ENCODE assay signal across 9 cellular contexts in genomic region chr9:114282926-114283325, GRCh38. TPM values are rescaled to one million over a fixed set of nuclear protein-coding genes. Genes with fewer than 3 reads are reported as not detected.
A peak's percentile ranks its signal among the peaks of the same experiment; 100 is the strongest.
DNase-seq lines count a peak whose midpoint lies in the region; ATAC-seq and TF ChIP-seq lines count a peak whose summit lies in the region.
"Had no signal": no experiment of that assay in that cellular context is flagged by ENCODE, and none has a peak within 500 bp of the region (broad histone marks: within the 10 kb centered on the region; RNA-seq: fewer than 3 reads in every experiment).

No MANE protein-coding gene starts in this region.

- POLR2A ChIA-PET in SK-N-SH (lab: Yijun Ruan, JAX), result no interaction called here
- POLR2A ChIA-PET in Caco-2 (lab: Charles Lee), result no interaction called here

- BruUV-seq in Calu3 (replicated peaks; lab: Mats Ljungman, UMichigan) (no TSS peak), Caco-2 (replicated peaks; lab: Mats Ljungman, UMichigan) (no TSS peak)

- peak in 2 of 3 donors; percentile 3 to 5 for DNase-seq in right cardiac atrium
- no peak for DNase-seq in right atrium auricular region (ENCODE audit: low spot score)
- peak; percentile 76 for DNase-seq in SK-N-SH
- DNase-seq in fibroblast of villous mesenchyme (ENCODE audit: low read depth), result peak; percentile 95
- DNase-seq in NCI-H2081 treated with DMSO at 0.1 percent for 48 hours (lab: John Stamatoyannopoulos, UW), result no peak
- no peak for DNase-seq in Calu3
- DNase-seq in Caco-2, result no peak

- TF ChIP-seq RAD21 in SK-N-SH (IDR thresholded peaks at IDR 0.05; ENCODE audit: low read length), result no peak

- peaks cover 2% of the 10 kb centered on the region for H3K4me1 Mint-ChIP-seq in Calu3 (ENCODE audit: low read depth, unreplicated experiment)
- H3K4me1 Mint-ChIP-seq in Caco-2 (ENCODE audit: low read depth, unreplicated experiment), result peaks cover 1% of the 10 kb centered on the region

- H3K9me3 Mint-ChIP-seq in Calu3 (ENCODE audit: low read depth, unreplicated experiment), result no peaks in the 10 kb centered on the region
- peaks cover 6% of the 10 kb centered on the region for H3K9me3 Mint-ChIP-seq in Caco-2 (ENCODE audit: unreplicated experiment)

- no peak for TF ChIP-seq EP300 in SK-N-SH (IDR thresholded peaks at IDR 0.05; ENCODE audit: borderline replicate concordance in 1 of 2, low read depth in 1 of 2, low read length in 1 of 2)

- H3K4me2 ChIP-seq in SK-N-SH, result no peak overlapping the region

- H3K27ac Mint-ChIP-seq in Calu3 (ENCODE audit: unreplicated experiment) (no peak overlapping the region), Caco-2 (ENCODE audit: unreplicated experiment) (no peak overlapping the region)

- peaks cover 7% of the 10 kb centered on the region for H3F3A ChIP-seq in SK-N-SH (replicated peaks; ENCODE audit: insufficient read depth)

- peaks cover 5% of the 10 kb centered on the region for H3K4me1 ChIP-seq in right cardiac atrium (ENCODE audit: control insufficient read depth, insufficient read depth, low read length)
- peaks cover 0 to 10% of the 10 kb centered on the region in 2 donors for H3K4me1 ChIP-seq in right atrium auricular region
- H3K4me1 ChIP-seq in SK-N-SH (ENCODE audit: control insufficient read depth in 1 of 2, insufficient read depth in 2 of 2, low read depth in 1 of 2, low read length in 1 of 2), result peaks cover 18 to 50% of the 10 kb centered on the region in 2 experiments
- H3K4me1 ChIP-seq in Caco-2, result peaks cover 5% of the 10 kb centered on the region

- H3K4me3 Mint-ChIP-seq in Calu3 (ENCODE audit: low read depth, unreplicated experiment) (no peak overlapping the region), Caco-2 (ENCODE audit: unreplicated experiment) (no peak overlapping the region)

- no peaks in the 10 kb centered on the region for H3K9me2 ChIP-seq in SK-N-SH

- TF ChIP-seq CTCF in right atrium auricular region (IDR thresholded peaks at IDR 0.05) (no peak), SK-N-SH (IDR thresholded peaks at IDR 0.05) (no peak), fibroblast of villous mesenchyme (IDR thresholded peaks at IDR 0.05; ENCODE audit: insufficient read depth, low read depth, low read length) (no peak), Calu3 (IDR thresholded peaks at IDR 0.05; ENCODE audit: unreplicated experiment) (no peak), Caco-2 (IDR thresholded peaks at IDR 0.05; ENCODE audit: insufficient read depth in 1 of 2, low read depth in 1 of 2, low read length in 1 of 2, severe bottlenecking in 1 of 2, unreplicated experiment in 1 of 2) (no peak)

- CTCF ChIA-PET in SK-N-SH (lab: Yijun Ruan, JAX) (interaction anchor here (0.9 to 17.8 kb wide), 5 partner anchors 7 to 201 kb away, joined by 3 to 269 read pairs (median 10); no protein-coding TSS in a partner anchor), Calu3 (lab: Charles Lee) (no interaction called here), Caco-2 (lab: Charles Lee) (no interaction called here)

- H3K27me3 Mint-ChIP-seq in Calu3 (ENCODE audit: unreplicated experiment), result no peaks in the 10 kb centered on the region
- no peaks in the 10 kb centered on the region for H3K27me3 Mint-ChIP-seq in Caco-2 (ENCODE audit: insufficient read depth, unreplicated experiment)

- no peak for ATAC-seq in right cardiac atrium
- no peak for ATAC-seq in HG02678 (IDR thresholded peaks at IDR 0.05; ENCODE audit: unreplicated experiment)

- H3K36me3 ChIP-seq in right atrium auricular region, result no peaks in the 10 kb centered on the region
- H3K36me3 ChIP-seq in SK-N-SH (replicated peaks in 1 of 2; ENCODE audit: control insufficient read depth in 1 of 2, insufficient read depth in 2 of 2, low read length in 1 of 2), result peaks cover 0 to 4% of the 10 kb centered on the region in 2 experiments
- H3K36me3 ChIP-seq in Caco-2 (ENCODE audit: control insufficient read depth, insufficient read depth, low read length), result no peaks in the 10 kb centered on the region; the same call in none of the 2 replicates

- no peaks in the 10 kb centered on the region for H3K79me2 ChIP-seq in SK-N-SH (ENCODE audit: insufficient read depth)

- H3K27me3 ChIP-seq in right cardiac atrium (ENCODE audit: control insufficient read depth, insufficient read depth) (no peaks in the 10 kb centered on the region), right atrium auricular region (no peaks in the 10 kb centered on the region), SK-N-SH (ENCODE audit: insufficient read depth) (no peaks in the 10 kb centered on the region), Caco-2 (replicated peaks; ENCODE audit: control insufficient read depth, insufficient read depth, low read length) (no peaks in the 10 kb centered on the region)

- H3K27ac ChIP-seq in right cardiac atrium (ENCODE audit: low read length), result no peak overlapping the region
- no peak overlapping the region for H3K27ac ChIP-seq in right atrium auricular region
- H3K27ac ChIP-seq in SK-N-SH (ENCODE audit: low read depth in 2 of 2, low read length in 1 of 2), result peak overlapping the region; percentile 17 to 49; a peak in 3 of 4 replicates

- no peak overlapping the region for H3K4me3 ChIP-seq in right cardiac atrium (ENCODE audit: low read length)
- no peak overlapping the region for H3K4me3 ChIP-seq in right atrium auricular region
- no peak overlapping the region for H3K4me3 ChIP-seq in SK-N-SH (ENCODE audit: low read depth in 2 of 2, low read length in 1 of 2)
- no peak overlapping the region for H3K4me3 ChIP-seq in fibroblast of villous mesenchyme (ENCODE audit: low read depth, low read length)
- H3K4me3 ChIP-seq in Caco-2 (ENCODE audit: low read depth, low read length), result no peak overlapping the region

- WGBS in right cardiac atrium, result 54% methylated on average over 5 of the region's 5 CpGs
- WGBS in SK-N-SH (ENCODE audit: low lambda C conversion rate), result 34% methylated on average over 5 of the region's 5 CpGs

- H3K9me3 ChIP-seq in right cardiac atrium (ENCODE audit: control insufficient read depth, low read length), result no peaks in the 10 kb centered on the region
- no peaks in the 10 kb centered on the region for H3K9me3 ChIP-seq in right atrium auricular region
- H3K9me3 ChIP-seq in SK-N-SH, result no peaks in the 10 kb centered on the region
- no peaks in the 10 kb centered on the region for H3K9me3 ChIP-seq in Caco-2

- no peaks in the 10 kb centered on the region for H4K20me1 ChIP-seq in SK-N-SH (ENCODE audit: insufficient read depth)

- H3K36me3 Mint-ChIP-seq in Calu3 (ENCODE audit: insufficient read depth, unreplicated experiment) (peaks cover 7% of the 10 kb centered on the region), Caco-2 (ENCODE audit: insufficient read depth, unreplicated experiment) (peaks cover 11% of the 10 kb centered on the region)

- intact Hi-C loops in right cardiac atrium (cut with DNase I) (no loop called here), Calu3 (cut with micrococcal nuclease; ENCODE audit: unreplicated experiment) (no loop called here), Caco-2 (cut with micrococcal nuclease; ENCODE audit: unreplicated experiment) (no loop called here)

- H2AFZ ChIP-seq in SK-N-SH (ENCODE audit: low read depth), result no peak overlapping the region

- H3K9ac ChIP-seq in SK-N-SH, result no peak overlapping the region

TF ChIP-seq in SK-N-SH, 30 proteins besides CTCF, POLR2A, EP300 and RAD21 (continues in another document):
- TF ChIP-seq MAX (IDR thresholded peaks at IDR 0.05; ENCODE audit: low read depth), result no peak
- no peak for TF ChIP-seq FOXM1 (IDR thresholded peaks at IDR 0.05; ENCODE audit: low read depth)
- TF ChIP-seq GABPA (IDR thresholded peaks at IDR 0.05; ENCODE audit: low read depth), result no peak
- no peak for TF ChIP-seq REST (IDR thresholded peaks at IDR 0.05; ENCODE audit: low read depth, low read length)
- no peak for TF ChIP-seq RCOR1 (IDR thresholded peaks at IDR 0.05; ENCODE audit: low read length)
- no peak for TF ChIP-seq YY1 (IDR thresholded peaks at IDR 0.05; ENCODE audit: low read depth)
- TF ChIP-seq TAF1 (IDR thresholded peaks at IDR 0.05; ENCODE audit: borderline replicate concordance, low read depth, low read length), result no peak
- no peak for TF ChIP-seq EZH2phosphoT487 (IDR thresholded peaks at IDR 0.05; ENCODE audit: borderline replicate concordance, low read depth)

RNA-seq across cellular contexts. Expression of gene ORM1, which starts 40.0 kb away (rescaled TPM):
- 1 to 10 TPM in 1 of 4 donors, not detected in 3; 2.7 TPM for total RNA-seq in right cardiac atrium
- 0.70 TPM for polyA plus RNA-seq in right cardiac atrium
- not detected for total RNA-seq in right atrium auricular region
- not detected in 2 replicates for polyA plus RNA-seq in SK-N-SH (2012; rRNA removed)
- polyA plus RNA-seq in SK-N-SH (2012; cell fraction: cytosol; rRNA removed), result not detected in 2 replicates
- polyA plus RNA-seq in SK-N-SH (2012; cell fraction: nucleus; rRNA removed), result not detected in 2 replicates
- total RNA-seq in fibroblast of villous mesenchyme, result not detected in 2 replicates
- not detected in 2 replicates for total RNA-seq in Calu3 (2022)
- total RNA-seq in Caco-2 (2022), result 18.3 and 27.5 TPM in 2 replicates

RNA-seq across cellular contexts. Expression of gene ORM2, which starts 46.7 kb away (rescaled TPM):
- not detected for total RNA-seq in right cardiac atrium
- 0.27 TPM for polyA plus RNA-seq in right cardiac atrium
- not detected for total RNA-seq in right atrium auricular region
- polyA plus RNA-seq in SK-N-SH (2012; rRNA removed), result not detected in 2 replicates
- not detected in 2 replicates for polyA plus RNA-seq in SK-N-SH (2012; cell fraction: cytosol; rRNA removed)
- polyA plus RNA-seq in SK-N-SH (2012; cell fraction: nucleus; rRNA removed), result not detected in 2 replicates
- not detected in 2 replicates for total RNA-seq in fibroblast of villous mesenchyme
- not detected in 2 replicates for total RNA-seq in Calu3 (2022)
- total RNA-seq in Caco-2 (2022), result 45.5 and 46.0 TPM in 2 replicates
- total RNA-seq: frontal cortex had no signal

Comparison
In these comparisons a context has a peak if more than half of its experiments do, and no peak if none do; other contexts are left out.
1. DNase-seq: peak in right cardiac atrium (2 of 3), SK-N-SH (single experiment) and fibroblast of villous mesenchyme (single experiment); none in right atrium auricular region (single experiment), NCI-H2081 treated with DMSO at 0.1 percent for 48 hours (single experiment), Calu3 (single experiment) and Caco-2 (0 of 2).
2. H3K27ac ChIP-seq: peak in SK-N-SH (2 of 2); none in right cardiac atrium (single experiment) and right atrium auricular region (0 of 2).
3. RNA of gene ORM2, which starts 46.7 kb away (total RNA-seq): 45.5 to 46.0 TPM in Caco-2; not detected in right cardiac atrium, not detected in right atrium auricular region, not detected in fibroblast of villous mesenchyme and not detected in Calu3; every median in the first group is over 10 times any median in the second.